In the genomic region with DNA sequence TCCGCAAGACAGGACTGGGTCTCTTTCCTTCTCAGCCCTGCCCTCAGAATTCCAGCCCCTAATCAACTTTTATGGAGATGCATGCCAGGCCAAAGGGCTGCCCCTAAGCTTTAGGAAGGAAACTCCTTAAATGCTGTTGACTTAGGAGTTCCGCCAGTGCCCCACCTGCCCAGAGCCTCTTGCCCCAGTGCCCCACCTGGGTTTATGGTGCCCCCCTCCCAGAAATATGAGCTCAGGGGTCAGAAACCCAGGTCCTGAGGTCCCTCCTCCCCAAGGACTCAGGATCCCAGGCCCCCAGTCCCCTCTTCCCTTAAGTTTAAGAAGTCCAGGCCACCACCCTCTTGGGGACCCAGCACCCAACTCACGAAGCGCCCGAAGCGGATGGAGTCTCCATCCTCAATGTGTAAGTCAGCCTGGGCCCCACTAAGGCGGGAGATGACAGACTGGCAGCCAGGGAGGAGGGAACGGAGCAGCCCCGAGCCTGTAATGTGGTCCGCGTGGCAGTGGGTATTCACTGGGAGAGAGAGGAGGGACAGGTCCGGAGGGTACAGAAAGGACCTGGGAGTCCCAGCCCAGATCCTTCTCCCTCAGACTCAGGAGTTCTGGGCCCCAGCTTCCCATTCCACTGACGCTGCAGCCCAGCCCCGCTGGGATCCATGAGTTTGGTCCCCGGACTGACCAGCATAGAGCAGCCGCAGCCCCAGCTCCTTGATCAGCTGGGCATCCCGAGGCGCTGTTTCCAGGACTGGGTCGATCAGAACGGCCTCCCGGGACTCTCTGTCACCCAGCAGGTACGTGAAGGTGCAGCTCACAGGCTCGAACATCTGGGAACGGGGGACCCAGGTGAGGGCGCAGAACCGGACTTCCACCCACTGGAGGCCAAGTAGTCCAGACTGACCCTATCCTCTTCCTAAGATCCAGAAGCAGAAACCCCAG, we compare ENCODE assay signal across 1 cellular context.
TF ChIP-seq lines count a peak whose summit lies in the region.

No MANE protein-coding gene starts in this region.

TF ChIP-seq in HEK293, 187 proteins besides CTCF, POLR2A, EP300 and RAD21 (continued from another document and continues in another):
- TF ChIP-seq, protein P1, sequence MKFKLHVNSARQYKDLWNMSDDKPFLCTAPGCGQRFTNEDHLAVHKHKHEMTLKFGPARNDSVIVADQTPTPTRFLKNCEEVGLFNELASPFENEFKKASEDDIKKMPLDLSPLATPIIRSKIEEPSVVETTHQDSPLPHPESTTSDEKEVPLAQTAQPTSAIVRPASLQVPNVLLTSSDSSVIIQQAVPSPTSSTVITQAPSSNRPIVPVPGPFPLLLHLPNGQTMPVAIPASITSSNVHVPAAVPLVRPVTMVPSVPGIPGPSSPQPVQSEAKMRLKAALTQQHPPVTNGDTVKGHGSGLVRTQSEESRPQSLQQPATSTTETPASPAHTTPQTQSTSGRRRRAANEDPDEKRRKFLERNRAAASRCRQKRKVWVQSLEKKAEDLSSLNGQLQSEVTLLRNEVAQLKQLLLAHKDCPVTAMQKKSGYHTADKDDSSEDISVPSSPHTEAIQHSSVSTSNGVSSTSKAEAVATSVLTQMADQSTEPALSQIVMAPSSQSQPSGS (tag by site-specific recombination; IDR thresholded peaks at IDR 0.05; ENCODE audit: low read depth) = no peak
- TF ChIP-seq OVOL3 (tag by site-specific recombination; IDR thresholded peaks at IDR 0.05) (no peak), HOXC10 (CRISPR knock-in tag; IDR thresholded peaks at IDR 0.05) (no peak), ZNF843 (tag by site-specific recombination; IDR thresholded peaks at IDR 0.05) (no peak), ZSCAN23 (tag by site-specific recombination; IDR thresholded peaks at IDR 0.05) (no peak), ZNF362 (tag by site-specific recombination; IDR thresholded peaks at IDR 0.05) (no peak), ZBTB44 (tag by site-specific recombination; IDR thresholded peaks at IDR 0.05) (no peak), ZNF48 (tag by site-specific recombination; IDR thresholded peaks at IDR 0.05) (no peak), BCL6B (tag by site-specific recombination; IDR thresholded peaks at IDR 0.05) (no peak), ZNF626 (tag by site-specific recombination; IDR thresholded peaks at IDR 0.05) (no peak), ZNF394 (tag by site-specific recombination; IDR thresholded peaks at IDR 0.05; ENCODE audit: borderline replicate concordance) (no peak), ZNF768 (tag by site-specific recombination; IDR thresholded peaks at IDR 0.05) (no peak), ZNF660 (tag by site-specific recombination; IDR thresholded peaks at IDR 0.05) (no peak), ZIC2 (tag by site-specific recombination; IDR thresholded peaks at IDR 0.05) (no peak), ZNF785 (tag by site-specific recombination; IDR thresholded peaks at IDR 0.05) (no peak), GLIS2 (tag by site-specific recombination; IDR thresholded peaks at IDR 0.05) (no peak), ZBTB20 (tag by site-specific recombination; IDR thresholded peaks at IDR 0.05) (peak; percentile 92; the same call in 1 of the 2 replicates), ZNF837 (tag by site-specific recombination; IDR thresholded peaks at IDR 0.05) (no peak), ZNF692 (tag by site-specific recombination; IDR thresholded peaks at IDR 0.05) (peak; percentile 2; the same call in 1 of the 2 replicates), SCRT2 (tag by site-specific recombination; IDR thresholded peaks at IDR 0.05) (no peak), ZNF654 (tag by site-specific recombination; IDR thresholded peaks at IDR 0.05; ENCODE audit: low read depth) (no peak), ZNF707 (tag by site-specific recombination; IDR thresholded peaks at IDR 0.05) (no peak), ZNF114 (tag by site-specific recombination; IDR thresholded peaks at IDR 0.05) (no peak), ZNF354C (tag by site-specific recombination; IDR thresholded peaks at IDR 0.05; ENCODE audit: borderline replicate concordance, low read depth) (no peak), ZNF350 (tag by site-specific recombination; IDR thresholded peaks at IDR 0.05) (no peak), PRDM4 (tag by site-specific recombination; IDR thresholded peaks at IDR 0.05) (no peak), ZNF677 (tag by site-specific recombination; IDR thresholded peaks at IDR 0.05) (no peak; the same call in 1 of the 2 replicates), SP2 (tag by site-specific recombination; IDR thresholded peaks at IDR 0.05) (peak; percentile 23; the same call in 1 of the 2 replicates), ZNF670 (tag by site-specific recombination; IDR thresholded peaks at IDR 0.05; ENCODE audit: low read depth) (no peak)
- TF ChIP-seq, protein P2, sequence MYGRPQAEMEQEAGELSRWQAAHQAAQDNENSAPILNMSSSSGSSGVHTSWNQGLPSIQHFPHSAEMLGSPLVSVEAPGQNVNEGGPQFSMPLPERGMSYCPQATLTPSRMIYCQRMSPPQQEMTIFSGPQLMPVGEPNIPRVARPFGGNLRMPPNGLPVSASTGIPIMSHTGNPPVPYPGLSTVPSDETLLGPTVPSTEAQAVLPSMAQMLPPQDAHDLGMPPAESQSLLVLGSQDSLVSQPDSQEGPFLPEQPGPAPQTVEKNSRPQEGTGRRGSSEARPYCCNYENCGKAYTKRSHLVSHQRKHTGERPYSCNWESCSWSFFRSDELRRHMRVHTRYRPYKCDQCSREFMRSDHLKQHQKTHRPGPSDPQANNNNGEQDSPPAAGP (tag by site-specific recombination; IDR thresholded peaks at IDR 0.05) = peak; percentile 91
- TF ChIP-seq, protein P3, sequence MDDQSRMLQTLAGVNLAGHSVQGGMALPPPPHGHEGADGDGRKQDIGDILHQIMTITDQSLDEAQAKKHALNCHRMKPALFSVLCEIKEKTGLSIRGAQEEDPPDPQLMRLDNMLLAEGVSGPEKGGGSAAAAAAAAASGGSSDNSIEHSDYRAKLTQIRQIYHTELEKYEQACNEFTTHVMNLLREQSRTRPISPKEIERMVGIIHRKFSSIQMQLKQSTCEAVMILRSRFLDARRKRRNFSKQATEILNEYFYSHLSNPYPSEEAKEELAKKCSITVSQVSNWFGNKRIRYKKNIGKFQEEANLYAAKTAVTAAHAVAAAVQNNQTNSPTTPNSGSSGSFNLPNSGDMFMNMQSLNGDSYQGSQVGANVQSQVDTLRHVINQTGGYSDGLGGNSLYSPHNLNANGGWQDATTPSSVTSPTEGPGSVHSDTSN (CRISPR knock-in tag; IDR thresholded peaks at IDR 0.05) = no peak
- TF ChIP-seq, protein P4, sequence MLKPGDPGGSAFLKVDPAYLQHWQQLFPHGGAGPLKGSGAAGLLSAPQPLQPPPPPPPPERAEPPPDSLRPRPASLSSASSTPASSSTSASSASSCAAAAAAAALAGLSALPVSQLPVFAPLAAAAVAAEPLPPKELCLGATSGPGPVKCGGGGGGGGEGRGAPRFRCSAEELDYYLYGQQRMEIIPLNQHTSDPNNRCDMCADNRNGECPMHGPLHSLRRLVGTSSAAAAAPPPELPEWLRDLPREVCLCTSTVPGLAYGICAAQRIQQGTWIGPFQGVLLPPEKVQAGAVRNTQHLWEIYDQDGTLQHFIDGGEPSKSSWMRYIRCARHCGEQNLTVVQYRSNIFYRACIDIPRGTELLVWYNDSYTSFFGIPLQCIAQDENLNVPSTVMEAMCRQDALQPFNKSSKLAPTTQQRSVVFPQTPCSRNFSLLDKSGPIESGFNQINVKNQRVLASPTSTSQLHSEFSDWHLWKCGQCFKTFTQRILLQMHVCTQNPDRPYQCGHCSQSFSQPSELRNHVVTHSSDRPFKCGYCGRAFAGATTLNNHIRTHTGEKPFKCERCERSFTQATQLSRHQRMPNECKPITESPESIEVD (tag by site-specific recombination; IDR thresholded peaks at IDR 0.05) = no peak
- TF ChIP-seq, protein P5, sequence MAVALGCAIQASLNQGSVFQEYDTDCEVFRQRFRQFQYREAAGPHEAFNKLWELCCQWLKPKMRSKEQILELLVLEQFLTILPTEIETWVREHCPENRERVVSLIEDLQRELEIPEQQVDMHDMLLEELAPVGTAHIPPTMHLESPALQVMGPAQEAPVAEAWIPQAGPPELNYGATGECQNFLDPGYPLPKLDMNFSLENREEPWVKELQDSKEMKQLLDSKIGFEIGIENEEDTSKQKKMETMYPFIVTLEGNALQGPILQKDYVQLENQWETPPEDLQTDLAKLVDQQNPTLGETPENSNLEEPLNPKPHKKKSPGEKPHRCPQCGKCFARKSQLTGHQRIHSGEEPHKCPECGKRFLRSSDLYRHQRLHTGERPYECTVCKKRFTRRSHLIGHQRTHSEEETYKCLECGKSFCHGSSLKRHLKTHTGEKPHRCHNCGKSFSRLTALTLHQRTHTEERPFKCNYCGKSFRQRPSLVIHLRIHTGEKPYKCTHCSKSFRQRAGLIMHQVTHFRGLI (tag by site-specific recombination; IDR thresholded peaks at IDR 0.05) = no peak
- TF ChIP-seq, protein P6, sequence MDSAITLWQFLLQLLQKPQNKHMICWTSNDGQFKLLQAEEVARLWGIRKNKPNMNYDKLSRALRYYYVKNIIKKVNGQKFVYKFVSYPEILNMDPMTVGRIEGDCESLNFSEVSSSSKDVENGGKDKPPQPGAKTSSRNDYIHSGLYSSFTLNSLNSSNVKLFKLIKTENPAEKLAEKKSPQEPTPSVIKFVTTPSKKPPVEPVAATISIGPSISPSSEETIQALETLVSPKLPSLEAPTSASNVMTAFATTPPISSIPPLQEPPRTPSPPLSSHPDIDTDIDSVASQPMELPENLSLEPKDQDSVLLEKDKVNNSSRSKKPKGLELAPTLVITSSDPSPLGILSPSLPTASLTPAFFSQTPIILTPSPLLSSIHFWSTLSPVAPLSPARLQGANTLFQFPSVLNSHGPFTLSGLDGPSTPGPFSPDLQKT (IDR thresholded peaks at IDR 0.05; ENCODE audit: borderline replicate concordance, low read depth, low read length) = no peak
- TF ChIP-seq, protein P7, sequence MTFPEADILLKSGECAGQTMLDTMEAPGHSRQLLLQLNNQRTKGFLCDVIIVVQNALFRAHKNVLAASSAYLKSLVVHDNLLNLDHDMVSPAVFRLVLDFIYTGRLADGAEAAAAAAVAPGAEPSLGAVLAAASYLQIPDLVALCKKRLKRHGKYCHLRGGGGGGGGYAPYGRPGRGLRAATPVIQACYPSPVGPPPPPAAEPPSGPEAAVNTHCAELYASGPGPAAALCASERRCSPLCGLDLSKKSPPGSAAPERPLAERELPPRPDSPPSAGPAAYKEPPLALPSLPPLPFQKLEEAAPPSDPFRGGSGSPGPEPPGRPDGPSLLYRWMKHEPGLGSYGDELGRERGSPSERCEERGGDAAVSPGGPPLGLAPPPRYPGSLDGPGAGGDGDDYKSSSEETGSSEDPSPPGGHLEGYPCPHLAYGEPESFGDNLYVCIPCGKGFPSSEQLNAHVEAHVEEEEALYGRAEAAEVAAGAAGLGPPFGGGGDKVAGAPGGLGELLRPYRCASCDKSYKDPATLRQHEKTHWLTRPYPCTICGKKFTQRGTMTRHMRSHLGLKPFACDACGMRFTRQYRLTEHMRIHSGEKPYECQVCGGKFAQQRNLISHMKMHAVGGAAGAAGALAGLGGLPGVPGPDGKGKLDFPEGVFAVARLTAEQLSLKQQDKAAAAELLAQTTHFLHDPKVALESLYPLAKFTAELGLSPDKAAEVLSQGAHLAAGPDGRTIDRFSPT (tag by site-specific recombination; IDR thresholded peaks at IDR 0.05) = 0 out of 2 replicates have a peak, but pooled peaks have one; percentile 22
